In genomic region chr9:108835831-108836230, GRCh38 we compare ENCODE assay signal across 30 cellular contexts. TPM values are rescaled to one million over a fixed set of nuclear protein-coding genes. Genes with fewer than 3 reads are reported as not detected.
DNase-seq lines count a peak whose midpoint lies in the region; ATAC-seq and TF ChIP-seq lines count a peak whose summit lies in the region.
"Had no signal": no experiment of that assay in that cellular context is flagged by ENCODE, and none has a peak within 500 bp of the region (broad histone marks: within the 10 kb centered on the region; RNA-seq: fewer than 3 reads in every experiment).

No MANE protein-coding gene starts in this region.

- intact Hi-C loops in A673 (cut with micrococcal nuclease; ENCODE audit: unreplicated experiment), result no loop called here

- no peaks in the 10 kb centered on the region for H4K20me1 ChIP-seq in smooth muscle cell (ENCODE audit: low read depth)

- H3K36me3 Mint-ChIP-seq in activated naive CD8-positive, alpha-beta T cell treated with anti-CD3 and anti-CD28 coated beads, Interleukin-2, amount 50 U/mL, for 24 hours (ENCODE audit: low read depth), result no peaks in the 10 kb centered on the region
- H3K36me3 Mint-ChIP-seq: activated naive CD4-positive, alpha-beta T cell treated with anti-CD3 and anti-CD28 coated beads, Interleukin-2, amount 50 U/mL, for 72 hours had no signal

- peak; percentile 41 for DNase-seq in M059J (ENCODE audit: low read depth)
- peak; percentile 80 for DNase-seq in RPMI7951 (ENCODE audit: low read depth)
- DNase-seq in epithelial cell of prostate (ENCODE audit: low read depth, low spot score), result peak; percentile 76
- no peak for DNase-seq in smooth muscle cell (lab: John Stamatoyannopoulos, UW; ENCODE audit: unreplicated experiment)
- DNase-seq in activated naive CD8-positive, alpha-beta T cell treated with anti-CD3 and anti-CD28 coated beads, Interleukin-2, amount 50 U/mL, for 24 hours, result no peak
- no peak for DNase-seq in T-helper 1 cell
- DNase-seq in Peyer's patch, result no peak
- DNase-seq in A673 (ENCODE audit: low spot score), result no peak
- DNase-seq: activated CD4-positive, alpha-beta T cell treated with anti-CD3 and anti-CD28 coated beads, Interleukin-2, amount 10 ng/mL, durations not matched to agents 24 days and 14 days; AML-193; erythroblast; NCI-H1417 treated with DMSO at 0.1 percent for 48 hours; NCI-H2107; NCI-H510A; NK-92 treated with Interleukin-12 subunit alpha and Interleukin-12 subunit beta, amount 100 ng/mL, for 24 hours; psoas muscle; stimulated activated CD4-positive, alpha-beta T cell treated with anti-CD3 and anti-CD28 coated beads, Interleukin-1b, Interleukin-23, amount 100 ng/mL, for 48 hours; stimulated activated naive B cell treated with anti-CD40 and anti-IgM and Interleukin-4, amounts not matched to agents 10 μg/mL and 1 μg/mL and 100 μg/mL, for 72 hours; SW 1271 had no signal

- peaks cover 2% of the 10 kb centered on the region for H3K27me3 Mint-ChIP-seq in activated naive CD8-positive, alpha-beta T cell treated with anti-CD3 and anti-CD28 coated beads, Interleukin-2, amount 50 U/mL, for 24 hours
- H3K27me3 Mint-ChIP-seq: activated CD4-positive, alpha-beta T cell treated with anti-CD3 and anti-CD28 coated beads, Interleukin-2, amount 10 ng/mL, durations not matched to agents 24 days and 14 days; stimulated activated naive B cell treated with anti-CD40 and anti-IgM and Interleukin-4, amounts not matched to agents 10 μg/mL and 1 μg/mL and 100 μg/mL, for 72 hours had no signal

- WGBS in smooth muscle cell (ENCODE audit: low lambda C conversion rate), result 58% methylated on average over 7 of the region's 7 CpGs

- POLR2A ChIA-PET in A673 (lab: Charles Lee; ENCODE audit: low non-redundant PET), result no interaction called here

- no peaks in the 10 kb centered on the region for H3K79me2 ChIP-seq in smooth muscle cell (ENCODE audit: low read depth)
- H3K79me2 ChIP-seq: hepatocyte had no signal

- ATAC-seq in activated naive CD8-positive, alpha-beta T cell treated with anti-CD3 and anti-CD28 coated beads, Interleukin-2, amount 50 U/mL, for 24 hours, result no peak
- ATAC-seq: GM23338, psoas muscle, Right ventricle myocardium inferior had no signal

- H3K9me3 Mint-ChIP-seq in activated naive CD8-positive, alpha-beta T cell treated with anti-CD3 and anti-CD28 coated beads, Interleukin-2, amount 50 U/mL, for 24 hours, result no peaks in the 10 kb centered on the region
- H3K9me3 Mint-ChIP-seq: activated CD4-positive, alpha-beta T cell treated with anti-CD3 and anti-CD28 coated beads, Interleukin-2, amount 10 ng/mL, durations not matched to agents 24 days and 14 days; activated naive CD4-positive, alpha-beta T cell treated with anti-CD3 and anti-CD28 coated beads, Interleukin-2, amount 50 U/mL, for 72 hours; activated T-helper 1 cell treated with anti-CD3 and anti-CD28 coated beads, Interleukin-12 subunit alpha, Interleukin-12 subunit beta, Interleukin-2, Interleukin-4 antibody, amounts not matched to agents 30 ng/mL and 10 ng/mL and 1 ng/mL, durations not matched to agents 14 hours and 24 hours and 36 hours; GM23338; stimulated activated naive B cell treated with anti-CD40 and anti-IgM and Interleukin-4, amounts not matched to agents 10 μg/mL and 1 μg/mL and 100 μg/mL, for 72 hours had no signal

- H3K36me3 ChIP-seq in smooth muscle cell (ENCODE audit: low read depth) (no peaks in the 10 kb centered on the region), Peyer's patch (no peaks in the 10 kb centered on the region), A673 (ENCODE audit: insufficient read depth, low read length, poor library complexity, severe bottlenecking) (no peaks in the 10 kb centered on the region)
- H3K36me3 ChIP-seq: ascending aorta, thyroid gland had no signal

- H3K9ac ChIP-seq in smooth muscle cell (ENCODE audit: low read depth), result no peak overlapping the region

- peaks cover 8% of the 10 kb centered on the region for H3K4me1 Mint-ChIP-seq in activated naive CD8-positive, alpha-beta T cell treated with anti-CD3 and anti-CD28 coated beads, Interleukin-2, amount 50 U/mL, for 24 hours

- H3K4me1 ChIP-seq in smooth muscle cell (ENCODE audit: low read depth) (peaks cover 21% of the 10 kb centered on the region), Peyer's patch (no peaks in the 10 kb centered on the region), A673 (ENCODE audit: insufficient read depth, low read length, poor library complexity, severe bottlenecking) (no peaks in the 10 kb centered on the region)
- H3K4me1 ChIP-seq: ascending aorta, psoas muscle had no signal

- no peak overlapping the region for H3K4me3 Mint-ChIP-seq in activated naive CD8-positive, alpha-beta T cell treated with anti-CD3 and anti-CD28 coated beads, Interleukin-2, amount 50 U/mL, for 24 hours
- H3K4me3 Mint-ChIP-seq: activated CD4-positive, alpha-beta T cell treated with anti-CD3 and anti-CD28 coated beads, Interleukin-2, amount 10 ng/mL, durations not matched to agents 24 days and 14 days; activated T-helper 1 cell treated with anti-CD3 and anti-CD28 coated beads, Interleukin-12 subunit alpha, Interleukin-12 subunit beta, Interleukin-2, Interleukin-4 antibody, amounts not matched to agents 30 ng/mL and 10 ng/mL and 1 ng/mL, durations not matched to agents 14 hours and 24 hours and 36 hours; GM23338; stimulated activated naive B cell treated with anti-CD40 and anti-IgM and Interleukin-4, amounts not matched to agents 10 μg/mL and 1 μg/mL and 100 μg/mL, for 72 hours had no signal

- no peak overlapping the region for H3K27ac Mint-ChIP-seq in activated naive CD8-positive, alpha-beta T cell treated with anti-CD3 and anti-CD28 coated beads, Interleukin-2, amount 50 U/mL, for 24 hours
- H3K27ac Mint-ChIP-seq: activated CD4-positive, alpha-beta T cell treated with anti-CD3 and anti-CD28 coated beads, Interleukin-2, amount 10 ng/mL, durations not matched to agents 24 days and 14 days; activated naive CD4-positive, alpha-beta T cell treated with anti-CD3 and anti-CD28 coated beads, Interleukin-2, amount 50 U/mL, for 72 hours; activated T-helper 1 cell treated with anti-CD3 and anti-CD28 coated beads, Interleukin-12 subunit alpha, Interleukin-12 subunit beta, Interleukin-2, Interleukin-4 antibody, amounts not matched to agents 30 ng/mL and 10 ng/mL and 1 ng/mL, durations not matched to agents 14 hours and 24 hours and 36 hours; GM23338; stimulated activated naive B cell treated with anti-CD40 and anti-IgM and Interleukin-4, amounts not matched to agents 10 μg/mL and 1 μg/mL and 100 μg/mL, for 72 hours had no signal

- CTCF ChIA-PET in A673 (lab: Charles Lee), result interaction anchor here (0.6 kb wide), 1 partner anchor 399 kb away, joined by 3 read pairs; no protein-coding TSS in a partner anchor

- H3K27me3 ChIP-seq in smooth muscle cell (ENCODE audit: low read depth), result no peaks in the 10 kb centered on the region
- H3K27me3 ChIP-seq in Peyer's patch, result no peaks in the 10 kb centered on the region
- no peaks in the 10 kb centered on the region for H3K27me3 ChIP-seq in A673 (replicated peaks; ENCODE audit: insufficient read depth, low read depth, low read length, poor library complexity)
- H3K27me3 ChIP-seq: ascending aorta, hepatocyte, thyroid gland had no signal

- no peak overlapping the region for H3K4me3 ChIP-seq in smooth muscle cell
- H3K4me3 ChIP-seq in Peyer's patch, result no peak overlapping the region
- H3K4me3 ChIP-seq in A673 (ENCODE audit: low read depth, low read length, poor library complexity, severe bottlenecking), result no peak overlapping the region
- H3K4me3 ChIP-seq: ascending aorta, GM23338, hepatocyte, psoas muscle, thyroid gland had no signal

- H3F3A ChIP-seq in smooth muscle cell (ENCODE audit: low read depth), result peaks cover 3% of the 10 kb centered on the region

- TF ChIP-seq CTCF in smooth muscle cell (IDR thresholded peaks at IDR 0.05; ENCODE audit: borderline replicate concordance, insufficient read depth, poor library complexity, severe bottlenecking), result no peak
- TF ChIP-seq CTCF in Peyer's patch (IDR thresholded peaks at IDR 0.05), result no peak
- no peak for TF ChIP-seq CTCF in A673 (conservative IDR thresholded peaks at IDR 0.05; ENCODE audit: low read depth, low read length)

- no peak for TF ChIP-seq POLR2A in Peyer's patch (IDR thresholded peaks at IDR 0.05)

- H3K4me2 ChIP-seq in smooth muscle cell, result peak overlapping the region; percentile 3
- H3K4me2 ChIP-seq: GM23338, hepatocyte had no signal

- H3K9me3 ChIP-seq in smooth muscle cell (replicated peaks; ENCODE audit: low read depth) (no peaks in the 10 kb centered on the region), Peyer's patch (no peaks in the 10 kb centered on the region), A673 (ENCODE audit: low read depth, low read length, poor library complexity, severe bottlenecking) (no peaks in the 10 kb centered on the region)
- H3K9me3 ChIP-seq: ascending aorta, psoas muscle, thyroid gland had no signal

- BruUV-seq in A673 (replicated peaks; lab: Mats Ljungman, UMichigan), result no TSS peak

- no peak overlapping the region for H2AFZ ChIP-seq in smooth muscle cell (ENCODE audit: low read depth)
- H2AFZ ChIP-seq: hepatocyte had no signal

- peak overlapping the region; percentile 99 for H3K27ac ChIP-seq in epithelial cell of prostate
- peak overlapping the region; percentile 67 for H3K27ac ChIP-seq in smooth muscle cell (ENCODE audit: low read depth)
- no peak overlapping the region for H3K27ac ChIP-seq in Peyer's patch
- H3K27ac ChIP-seq in A673 (ENCODE audit: low read depth, low read length, poor library complexity, severe bottlenecking), result no peak overlapping the region
- H3K27ac ChIP-seq: ascending aorta, hepatocyte, psoas muscle, thyroid gland had no signal

RNA-seq across cellular contexts. Expression of gene ACTL7B, which starts 20.0 kb away (rescaled TPM):
- not detected in 2 replicates for total RNA-seq in M059J (2014; rRNA removed; shearing (Covaris generic))
- not detected in 2 replicates for total RNA-seq in RPMI7951 (2014; rRNA removed; shearing (Covaris generic))
- not detected in 2 replicates for total RNA-seq in smooth muscle cell
- polyA plus RNA-seq in smooth muscle cell, result not detected in 2 replicates
- not detected for total RNA-seq in Peyer's patch
- total RNA-seq in A673 (2021), result not detected in 2 replicates
- total RNA-seq: activated CD4-positive, alpha-beta T cell treated with anti-CD3 and anti-CD28 coated beads, Interleukin-2, amount 10 ng/mL, durations not matched to agents 24 days and 14 days; ascending aorta; cerebellum; frontal cortex; GM23338; hepatocyte; LHCN-M2; lower leg skin; psoas muscle; Right ventricle myocardium inferior had no signal
- polyA plus RNA-seq: GM23338, hepatocyte, psoas muscle had no signal

RNA-seq across cellular contexts. Expression of gene ACTL7A, which starts 26.2 kb away (rescaled TPM):
- not detected in 2 replicates for total RNA-seq in M059J (2014; rRNA removed; shearing (Covaris generic))
- not detected in 2 replicates for total RNA-seq in RPMI7951 (2014; rRNA removed; shearing (Covaris generic))
- not detected in 2 replicates for total RNA-seq in smooth muscle cell
- polyA plus RNA-seq in smooth muscle cell, result not detected in 2 replicates
- total RNA-seq in Peyer's patch, result not detected
- total RNA-seq in A673 (2021), result not detected in 2 replicates
- total RNA-seq: activated CD4-positive, alpha-beta T cell treated with anti-CD3 and anti-CD28 coated beads, Interleukin-2, amount 10 ng/mL, durations not matched to agents 24 days and 14 days; activated naive CD4-positive, alpha-beta T cell treated with anti-CD3 and anti-CD28 coated beads, Interleukin-2, amount 50 U/mL, for 72 hours; activated T-helper 1 cell treated with anti-CD3 and anti-CD28 coated beads, Interleukin-12 subunit alpha, Interleukin-12 subunit beta, Interleukin-2, Interleukin-4 antibody, amounts not matched to agents 30 ng/mL and 10 ng/mL and 1 ng/mL, durations not matched to agents 14 hours and 24 hours and 36 hours; ascending aorta; cerebellum; frontal cortex; GM23338; hepatocyte; LHCN-M2; lower leg skin; psoas muscle; Right ventricle myocardium inferior had no signal
- polyA plus RNA-seq: GM23338, hepatocyte, psoas muscle had no signal

Comparison
In these comparisons a context has a peak if more than half of its experiments do, and no peak if none do; other contexts are left out.
1. DNase-seq: peak in M059J (single experiment), RPMI7951 (single experiment) and epithelial cell of prostate (single experiment); none in smooth muscle cell (single experiment), activated naive CD8-positive, alpha-beta T cell treated with anti-CD3 and anti-CD28 coated beads, Interleukin-2, amount 50 U/mL, for 24 hours (single experiment), T-helper 1 cell (0 of 5), Peyer's patch (0 of 3) and A673 (single experiment).
2. H3K27ac ChIP-seq: peak in epithelial cell of prostate (single experiment) and smooth muscle cell (single experiment); none in Peyer's patch (0 of 4) and A673 (single experiment).